In genomic region chr4:78987683-78988082, GRCh38 we compare ENCODE assay signal across 9 cellular contexts.
"Had no signal": no experiment of that assay in that cellular context is flagged by ENCODE, and none has a peak within 500 bp of the region (broad histone marks: within the 10 kb centered on the region; RNA-seq: fewer than 3 reads in every experiment).

No MANE protein-coding gene starts in this region.

- H3K9me3 ChIP-seq: HAP-1 had no signal

- H2AFZ ChIP-seq: GM23248 had no signal

- DNase-seq: GM23248, GOT3, H7, HFFc6, KG1 had no signal

- H3K36me3 ChIP-seq: HAP-1 had no signal

- FAIRE-seq: HepG2 had no signal

- ATAC-seq: HCT116, HepG2 had no signal

- H3K4me3 ChIP-seq: GM23248, HAP-1 had no signal

- H3K9ac ChIP-seq: GM23248 had no signal

- H3K27ac ChIP-seq: GM23248, HL-60 had no signal

- H3K4me1 ChIP-seq: HAP-1 had no signal
